In genomic region chr2:201882353-201883095, GRCh38 we compare ENCODE assay signal across 8 cellular contexts.
A peak's percentile ranks its signal among the peaks of the same experiment; 100 is the strongest.
DNase-seq lines count a peak whose midpoint lies in the region; ATAC-seq, FAIRE-seq and TF ChIP-seq lines count a peak whose summit lies in the region.

No MANE protein-coding gene starts in this region.

- FAIRE-seq in GM19239 (lab: Jason Lieb, UNC) (peak; percentile 87), endothelial cell of umbilical vein (lab: Jason Lieb, UNC) (peak; percentile 62)

- H3K79me2 ChIP-seq in endothelial cell of umbilical vein (ENCODE audit: control insufficient read depth, insufficient read depth, low read length): no peaks in the 10 kb centered on the region

- H3K27me3 ChIP-seq in BLaER1 treated with 17β-estradiol and CSF1 and Interleukin-3, amounts not matched to agents 10 nM and 100 nM: peaks cover 0 to 25% (median 8%) of the 10 kb centered on the region in 11 experiments; a peak in 12 of 22 replicates
- peaks cover 42 to 51% of the 10 kb centered on the region in 2 experiments for H3K27me3 ChIP-seq in endothelial cell of umbilical vein (ENCODE audit: control insufficient read depth in 2 of 2, insufficient read depth in 2 of 2, low read length in 2 of 2)

- POLR2A ChIA-PET in endothelial cell of umbilical vein (lab: Charles Lee): no interaction called here

- H2AFZ ChIP-seq in endothelial cell of umbilical vein (ENCODE audit: low read depth, low read length): no peak overlapping the region

- CTCF ChIA-PET in endothelial cell of umbilical vein (lab: Charles Lee): no interaction called here

- intact Hi-C loops in endothelial cell of umbilical vein (cut with micrococcal nuclease): no loop called here

- in situ Hi-C loops in GM13976 (cut with MboI; ENCODE audit: low sequenced_read_pairs, unreplicated experiment): no loop called here

- H3K9me1 ChIP-seq in endothelial cell of umbilical vein (replicated peaks; ENCODE audit: control insufficient read depth, extremely low read depth, insufficient read depth, low read length): no peaks in the 10 kb centered on the region

- DNase-seq in GM19239 (ENCODE audit: insufficient read length, low spot score) (no peak), NCI-H69 (lab: John Stamatoyannopoulos, UW) (peak; percentile 79), endothelial cell of umbilical vein (ENCODE audit: low read depth, low spot score) (no peak), GM13976 (ENCODE audit: low spot score) (no peak), DMS114 treated with DMSO at 0.1 percent for 48 hours (lab: John Stamatoyannopoulos, UW; ENCODE audit: unreplicated experiment) (no peak)
- no peak for DNase-seq in activated effector memory CD4-positive, alpha-beta T cell treated with Interleukin-2 at 50 U/mL for 16 hours

- H3K4me1 ChIP-seq in BLaER1 treated with 17β-estradiol and CSF1 and Interleukin-3, amounts not matched to agents 10 nM and 100 nM: peaks cover 44 to 50% (median 46%) of the 10 kb centered on the region in 10 experiments
- no peaks in the 10 kb centered on the region for H3K4me1 ChIP-seq in endothelial cell of umbilical vein (ENCODE audit: control insufficient read depth, extremely low read depth, insufficient read depth, low read length)

- TF ChIP-seq POLR2A in endothelial cell of umbilical vein (IDR thresholded peaks at IDR 0.05; ENCODE audit: low read depth, low read length): no peak

- peaks cover 0 to 30% (median 12%) of the 10 kb centered on the region in 11 experiments; a peak in 9 of 22 replicates for H4K20me1 ChIP-seq in BLaER1 treated with 17β-estradiol and CSF1 and Interleukin-3, amounts not matched to agents 10 nM and 100 nM
- no peaks in the 10 kb centered on the region for H4K20me1 ChIP-seq in endothelial cell of umbilical vein (replicated peaks; ENCODE audit: control insufficient read depth, extremely low read depth, insufficient read depth, low read length)

- no TSS peak for BruUV-seq in endothelial cell of umbilical vein (replicated peaks; lab: Mats Ljungman, UMichigan)

- TF ChIP-seq CTCF in endothelial cell of umbilical vein (IDR thresholded peaks at IDR 0.05; ENCODE audit: extremely low read depth in 1 of 2, insufficient read depth in 1 of 2, low read depth in 1 of 2, low read length in 2 of 2): no peak
- TF ChIP-seq CTCF in GM13976 (IDR thresholded peaks at IDR 0.05; ENCODE audit: borderline replicate concordance, control extremely low read depth, extremely low read depth, insufficient read depth, missing control alignments): no peak

- no peak for ATAC-seq in HG02798 (IDR thresholded peaks at IDR 0.05; ENCODE audit: poor library complexity, unreplicated experiment)

- peak overlapping the region; percentile 84 to 96 (median 89) for H3K4me2 ChIP-seq in BLaER1 treated with 17β-estradiol and CSF1 and Interleukin-3, amounts not matched to agents 10 nM and 100 nM
- peak overlapping the region; percentile 10 for H3K4me2 ChIP-seq in endothelial cell of umbilical vein (ENCODE audit: insufficient read depth, low read length)

- no peak overlapping the region for H3K27ac ChIP-seq in BLaER1 treated with 17β-estradiol and CSF1 and Interleukin-3, amounts not matched to agents 10 nM and 100 nM
- H3K27ac ChIP-seq in endothelial cell of umbilical vein (ENCODE audit: insufficient read depth, low read depth, low read length): no peak overlapping the region

- peak overlapping the region in 3 of 11 experiments; percentile 1 to 31 (median 6); a peak in 2 of 22 replicates for H3K9ac ChIP-seq in BLaER1 treated with 17β-estradiol and CSF1 and Interleukin-3, amounts not matched to agents 10 nM and 100 nM
- H3K9ac ChIP-seq in endothelial cell of umbilical vein (replicated peaks; ENCODE audit: extremely low read depth, insufficient read depth, low read length): no peak overlapping the region

- dilution Hi-C loops in endothelial cell of umbilical vein (cut with MboI; ENCODE audit: extremely low pct_ligation_motif_present, low sequenced_read_pairs): no loop called here

- H3K36me3 ChIP-seq in BLaER1 treated with 17β-estradiol and CSF1 and Interleukin-3, amounts not matched to agents 10 nM and 100 nM: no peaks in the 10 kb centered on the region
- H3K36me3 ChIP-seq in endothelial cell of umbilical vein (ENCODE audit: control insufficient read depth in 2 of 2, extremely low read depth in 1 of 2, insufficient read depth in 2 of 2, low read length in 2 of 2): no peaks in the 10 kb centered on the region

- H3K4me3 ChIP-seq in BLaER1 treated with 17β-estradiol and CSF1 and Interleukin-3, amounts not matched to agents 10 nM and 100 nM: peak overlapping the region in 9 of 10 experiments; percentile 3 to 48 (median 31); a peak in 12 of 20 replicates
- no peak overlapping the region for H3K4me3 ChIP-seq in endothelial cell of umbilical vein (replicated peaks in 1 of 3; ENCODE audit: insufficient read depth in 1 of 3, low read depth in 1 of 3, low read length in 3 of 3)

- no peaks in the 10 kb centered on the region for H3K9me3 ChIP-seq in BLaER1 treated with 17β-estradiol and CSF1 and Interleukin-3, amounts not matched to agents 10 nM and 100 nM (replicated peaks in 1 of 11)
- H3K9me3 ChIP-seq in endothelial cell of umbilical vein (replicated peaks; ENCODE audit: control insufficient read depth, insufficient read depth, low read length): no peaks in the 10 kb centered on the region

TF ChIP-seq in endothelial cell of umbilical vein, 7 proteins besides CTCF, POLR2A, EP300 and RAD21:
- TF ChIP-seq MYC (IDR thresholded peaks at IDR 0.05; ENCODE audit: low read depth, low read length) (no peak), MAX (IDR thresholded peaks at IDR 0.05; ENCODE audit: insufficient read depth, insufficient read length) (no peak), EZH2 (IDR thresholded peaks at IDR 0.05; ENCODE audit: borderline replicate concordance, low read depth, low read length, severe bottlenecking) (no peak), JUN (IDR thresholded peaks at IDR 0.05; ENCODE audit: borderline replicate concordance, insufficient read depth, insufficient read length, low read depth) (no peak), GATA2 (IDR thresholded peaks at IDR 0.05; ENCODE audit: insufficient read depth, insufficient read length, low read depth, low read length) (no peak), FOS (IDR thresholded peaks at IDR 0.05; ENCODE audit: borderline replicate concordance, insufficient read depth, low read length) (no peak), POLR2AphosphoS5 (IDR thresholded peaks at IDR 0.05; ENCODE audit: insufficient read depth, low read depth, low read length) (no peak)
TF ChIP-seq in endothelial cell of umbilical vein: peak in this region for 0.

Comparison
In these comparisons a context has a peak if more than half of its experiments do, and no peak if none do; other contexts are left out.
1. H3K4me3 ChIP-seq: peak in BLaER1 treated with 17β-estradiol and CSF1 and Interleukin-3, amounts not matched to agents 10 nM and 100 nM (9 of 10); none in endothelial cell of umbilical vein (0 of 3).